8 cellular contexts compared by ENCODE assay signal in genomic region chr4:54226399-54227260, GRCh38. TPM values are rescaled to one million over a fixed set of nuclear protein-coding genes. Genes with fewer than 3 reads are reported as not detected.
A peak's percentile ranks its signal among the peaks of the same experiment; 100 is the strongest.
DNase-seq lines count a peak whose midpoint lies in the region; ATAC-seq, FAIRE-seq and TF ChIP-seq lines count a peak whose summit lies in the region.

No MANE protein-coding gene starts in this region.

- ATAC-seq in gastroesophageal sphincter (peak; percentile 60), GM21423 (IDR thresholded peaks at IDR 0.05; ENCODE audit: unreplicated experiment) (no peak)

- H3K27ac Mint-ChIP-seq in CD8-positive, alpha-beta memory T cell = peak overlapping the region in 2 of 8 donors; percentile 56 to 72

- H3K9me3 ChIP-seq in CD8-positive, alpha-beta memory T cell (ENCODE audit: low read length) = no peaks in the 10 kb centered on the region
- H3K9me3 ChIP-seq in gastroesophageal sphincter (no peaks in the 10 kb centered on the region), ovary (no peaks in the 10 kb centered on the region)

- no peak overlapping the region for H3K27ac ChIP-seq in CD8-positive, alpha-beta memory T cell (ENCODE audit: low read depth, low read length)
- peak overlapping the region in 3 of 4 donors; percentile 61 to 77 (median 71) for H3K27ac ChIP-seq in gastroesophageal sphincter
- peak overlapping the region; percentile 59 to 81 for H3K27ac ChIP-seq in ovary

- no peaks in the 10 kb centered on the region for H3K36me3 ChIP-seq in CD8-positive, alpha-beta memory T cell (ENCODE audit: insufficient read depth, low read length)
- H3K36me3 ChIP-seq in gastroesophageal sphincter (no peaks in the 10 kb centered on the region), ovary (no peaks in the 10 kb centered on the region)

- TF ChIP-seq EP300 in gastroesophageal sphincter (IDR thresholded peaks at IDR 0.05) = no peak
- no peak for TF ChIP-seq EP300 in ovary (IDR thresholded peaks at IDR 0.05)

- TF ChIP-seq POLR2A in gastroesophageal sphincter (IDR thresholded peaks at IDR 0.05) (peak; percentile 39 to 58), ovary (IDR thresholded peaks at IDR 0.05) (peak; percentile 73)

- H3K4me3 Mint-ChIP-seq in CD8-positive, alpha-beta memory T cell = peak overlapping the region; percentile 39 to 91 (median 71)

- POLR2A ChIA-PET in CD8-positive, alpha-beta memory T cell (lab: Charles Lee) = no interaction called here

- H3K4me1 ChIP-seq in CD8-positive, alpha-beta memory T cell (ENCODE audit: insufficient read depth, low read length) = peaks cover 14% of the 10 kb centered on the region
- H3K4me1 ChIP-seq in gastroesophageal sphincter = peaks cover 0 to 57% (median 12%) of the 10 kb centered on the region in 3 donors
- H3K4me1 ChIP-seq in ovary (ENCODE audit: insufficient read depth) = peaks cover 4% of the 10 kb centered on the region

- peaks cover 0 to 1% (median 0%) of the 10 kb centered on the region in 3 donors for H3K36me3 Mint-ChIP-seq in CD8-positive, alpha-beta memory T cell

- peaks cover 0 to 2% (median 0%) of the 10 kb centered on the region in 5 donors for H3K9me3 Mint-ChIP-seq in CD8-positive, alpha-beta memory T cell

- peak overlapping the region; percentile 0 for H3K4me3 ChIP-seq in CD8-positive, alpha-beta memory T cell (ENCODE audit: low read length)
- peak overlapping the region in 1 of 2 donors; percentile 60 for H3K4me3 ChIP-seq in gastroesophageal sphincter
- H3K4me3 ChIP-seq in ovary = peak overlapping the region; percentile 32

- CTCF ChIA-PET in CD8-positive, alpha-beta memory T cell (lab: Charles Lee) = interaction anchor here (2.2 kb wide), 1 partner anchor 296 kb away, joined by 6 read pairs; no protein-coding TSS in a partner anchor

- intact Hi-C loops in ovary (cut with DNase I) = loop anchor here (2.0 to 10.0 kb wide), 14 partner anchors 162 to 1852 kb away; partner anchors contain the start of gene CHIC2 (in 1 of the 4)

- 20 to 22% methylated on average over 14 to 18 of the region's 47 CpGs for WGBS in gastroesophageal sphincter (ENCODE audit: low coverage in 1 of 2), 2 donors
- 3 to 5% (median 4%) methylated on average over 47 of the region's 47 CpGs for whole genome bisulfite sequencing in ovary, 3 donors

- H3K27me3 Mint-ChIP-seq in CD8-positive, alpha-beta memory T cell = peaks cover 80 to 86% of the 10 kb centered on the region in 2 donors

- TF ChIP-seq CTCF in gastroesophageal sphincter (IDR thresholded peaks at IDR 0.05) (no peak), ovary (IDR thresholded peaks at IDR 0.05) (no peak)

- no peak for DNase-seq in CD8-positive, alpha-beta memory T cell
- peak; percentile 69 to 85 (median 83) for DNase-seq in ovary
- no peak for DNase-seq in NCI-H446 (lab: John Stamatoyannopoulos, UW)
- DNase-seq in SHP77 treated with DMSO at 0.1 percent for 48 hours (lab: John Stamatoyannopoulos, UW) = no peak
- no peak for DNase-seq in effector CD8-positive, alpha-beta T cell (lab: John Stamatoyannopoulos, UW)

- H3K4me1 Mint-ChIP-seq in CD8-positive, alpha-beta memory T cell = peaks cover 28 to 42% (median 32%) of the 10 kb centered on the region in 3 donors

- peak; percentile 91 for FAIRE-seq in TTC549 (lab: Jason Lieb, UNC)

- peaks cover 60% of the 10 kb centered on the region for H3K27me3 ChIP-seq in CD8-positive, alpha-beta memory T cell (ENCODE audit: insufficient read depth, low read length, poor library complexity, severe bottlenecking)
- H3K27me3 ChIP-seq in gastroesophageal sphincter (peaks cover 100% of the 10 kb centered on the region), ovary (no peaks in the 10 kb centered on the region)

RNA-seq across cellular contexts. Expression of gene PDGFRA, which starts 2.5 kb away (rescaled TPM):
- not detected for total RNA-seq in CD8-positive, alpha-beta memory T cell
- not detected for polyA plus RNA-seq in CD8-positive, alpha-beta memory T cell
- total RNA-seq in gastroesophageal sphincter = 100 to 1,000 TPM in 3 of 4 donors, 10 to 100 TPM in 1; 92.2 to 164 (median 130) TPM
- 100 to 1,000 TPM; 199 to 736 (median 445) TPM for total RNA-seq in ovary
- 100 to 1,000 TPM; 192 to 213 TPM for polyA plus RNA-seq in ovary

Comparison
In these comparisons a context has a peak if more than half of its experiments do, and no peak if none do; other contexts are left out.
1. DNase-seq: peak in ovary (5 of 5); none in CD8-positive, alpha-beta memory T cell (0 of 5), NCI-H446 (0 of 2), SHP77 treated with DMSO at 0.1 percent for 48 hours (single experiment) and effector CD8-positive, alpha-beta T cell (single experiment).
2. RNA of gene PDGFRA, which starts 2.5 kb away (total RNA-seq): 199 to 736 TPM in ovary and 92.2 to 164 TPM in gastroesophageal sphincter; not detected in CD8-positive, alpha-beta memory T cell; every median in the first group is over 10 times any median in the second.